In genomic region chr20:43068482-43068881, GRCh38 we compare ENCODE assay signal across 8 cellular contexts.
"Had no signal": no experiment of that assay in that cellular context is flagged by ENCODE, and none has a peak within 500 bp of the region (broad histone marks: within the 10 kb centered on the region; RNA-seq: fewer than 3 reads in every experiment).

No MANE protein-coding gene starts in this region.

- H3K27ac ChIP-seq: GM23248 had no signal

- H3K36me3 ChIP-seq: HAP-1 had no signal

- DNase-seq: GM23248, GOT3, H7, HFFc6, IMR-90 had no signal

- ATAC-seq: HCT116, K562 had no signal

- H3K9ac ChIP-seq: GM23248 had no signal

- H2AFZ ChIP-seq: GM23248 had no signal

- H3K4me3 ChIP-seq: GM23248, HAP-1, K562 had no signal

- H3K4me1 ChIP-seq: HAP-1 had no signal
